Comparison of ENCODE assay signal across 1 cellular context in genomic region chr17:74361613-74362391, GRCh38.
TF ChIP-seq lines count a peak whose summit lies in the region.

A gene with protein sequence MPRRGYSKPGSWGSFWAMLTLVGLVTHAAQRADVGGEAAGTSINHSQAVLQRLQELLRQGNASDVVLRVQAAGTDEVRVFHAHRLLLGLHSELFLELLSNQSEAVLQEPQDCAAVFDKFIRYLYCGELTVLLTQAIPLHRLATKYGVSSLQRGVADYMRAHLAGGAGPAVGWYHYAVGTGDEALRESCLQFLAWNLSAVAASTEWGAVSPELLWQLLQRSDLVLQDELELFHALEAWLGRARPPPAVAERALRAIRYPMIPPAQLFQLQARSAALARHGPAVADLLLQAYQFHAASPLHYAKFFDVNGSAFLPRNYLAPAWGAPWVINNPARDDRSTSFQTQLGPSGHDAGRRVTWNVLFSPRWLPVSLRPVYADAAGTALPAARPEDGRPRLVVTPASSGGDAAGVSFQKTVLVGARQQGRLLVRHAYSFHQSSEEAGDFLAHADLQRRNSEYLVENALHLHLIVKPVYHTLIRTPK (minus strand): TSS chr17:74361868. CDS start chr17:74361819, 49 bp downstream.

TF ChIP-seq in H1, 55 proteins besides CTCF, POLR2A, EP300 and RAD21 (continued from another document):
- TF ChIP-seq, protein P1, sequence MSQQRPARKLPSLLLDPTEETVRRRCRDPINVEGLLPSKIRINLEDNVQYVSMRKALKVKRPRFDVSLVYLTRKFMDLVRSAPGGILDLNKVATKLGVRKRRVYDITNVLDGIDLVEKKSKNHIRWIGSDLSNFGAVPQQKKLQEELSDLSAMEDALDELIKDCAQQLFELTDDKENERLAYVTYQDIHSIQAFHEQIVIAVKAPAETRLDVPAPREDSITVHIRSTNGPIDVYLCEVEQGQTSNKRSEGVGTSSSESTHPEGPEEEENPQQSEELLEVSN (IDR thresholded peaks at IDR 0.05), result peak; percentile 38; the same call in 1 of the 2 replicates
- TF ChIP-seq MAX (IDR thresholded peaks at IDR 0.05), result peak; percentile 82
- TF ChIP-seq PHF8 (conservative IDR thresholded peaks at IDR 0.05; ENCODE audit: low read depth, low read length), result 0 out of 2 replicates have a peak, but pooled peaks have one; percentile 19
- TF ChIP-seq FOSL1 (IDR thresholded peaks at IDR 0.05; ENCODE audit: insufficient read depth, low read depth, low read length), result no peak
- TF ChIP-seq SRF (IDR thresholded peaks at IDR 0.05; ENCODE audit: low read depth, low read length), result 0 out of 2 replicates have a peak, but pooled peaks have one; percentile 9
- TF ChIP-seq SAP30 (IDR thresholded peaks at IDR 0.05; ENCODE audit: insufficient read depth, insufficient replicate concordance, low read length), result peak; percentile 41
- TF ChIP-seq TBP (IDR thresholded peaks at IDR 0.05; ENCODE audit: low read depth, low read length), result peak; percentile 54; the same call in 1 of the 2 replicates
- TF ChIP-seq BCL11A (IDR thresholded peaks at IDR 0.05; ENCODE audit: low read depth in 2 of 2, low read length in 2 of 2), result no peak
- TF ChIP-seq JUND (IDR thresholded peaks at IDR 0.05; ENCODE audit: low read length), result no peak
- TF ChIP-seq ASH2L (IDR thresholded peaks at IDR 0.05; ENCODE audit: low read length), result peak; percentile 74
- 0 out of 2 replicates have a peak, but pooled peaks have one; percentile 7 for TF ChIP-seq POLR2AphosphoS5 (IDR thresholded peaks at IDR 0.05; ENCODE audit: low read depth, low read length)
- TF ChIP-seq SIN3A (conservative IDR thresholded peaks at IDR 0.05 in 1 of 2, IDR thresholded peaks at IDR 0.05 in 1 of 2; ENCODE audit: low read depth in 1 of 2, low read length in 2 of 2), result 0 out of 4 replicates have a peak, but pooled peaks of 1 of the 2 experiments have one; percentile 47
- TF ChIP-seq YY1 (IDR thresholded peaks at IDR 0.05; ENCODE audit: low read depth, low read length), result peak; percentile 48; the same call in 1 of the 2 replicates
- TF ChIP-seq HDAC2 (IDR thresholded peaks at IDR 0.05; ENCODE audit: borderline replicate concordance in 1 of 2, low read depth in 2 of 2, low read length in 2 of 2), result 0 out of 4 replicates have a peak, but pooled peaks of 1 of the 2 experiments have one; percentile 66
- no peak for TF ChIP-seq NRF1 (IDR thresholded peaks at IDR 0.05; ENCODE audit: low read depth, low read length)
- TF ChIP-seq KDM4A (IDR thresholded peaks at IDR 0.05; ENCODE audit: low read depth, low read length, severe bottlenecking), result peak; percentile 63
- peak; percentile 94 for TF ChIP-seq RBBP5 (IDR thresholded peaks at IDR 0.05; ENCODE audit: borderline replicate concordance, low read depth, low read length)
